Comparison of ENCODE assay signal across 11 cellular contexts in genomic region chr9:70579686-70580085, GRCh38.
A peak's percentile ranks its signal among the peaks of the same experiment; 100 is the strongest.
DNase-seq lines count a peak whose midpoint lies in the region; ATAC-seq and TF ChIP-seq lines count a peak whose summit lies in the region.
"Had no signal": no experiment of that assay in that cellular context is flagged by ENCODE, and none has a peak within 500 bp of the region (broad histone marks: within the 10 kb centered on the region; RNA-seq: fewer than 3 reads in every experiment).

No MANE protein-coding gene starts in this region.

- CTCF ChIA-PET in IMR-90 (lab: Yijun Ruan, JAX), result no interaction called here

- no peak for TF ChIP-seq CTCF in IMR-90 (conservative IDR thresholded peaks at IDR 0.05; ENCODE audit: low read depth, low read length)

- DNase-seq in IMR-90 (no peak), SK-MEL-5 (ENCODE audit: low read depth, low spot score) (peak; percentile 19), mesendoderm (peak; percentile 47), C1 segment of cervical spinal cord (lab: John Stamatoyannopoulos, UW) (no peak), H4 (ENCODE audit: low spot score) (no peak)
- DNase-seq in activated CD4-positive, CD25-positive, alpha-beta regulatory T cell treated with anti-CD3 and anti-CD28 coated beads, Interleukin-2, amount 50 U/mL, for 72 hours, result no peak
- DNase-seq: CD4-positive, CD25-positive, alpha-beta regulatory T cell; DMS53; GM23248; H7 had no signal

- 0 out of 2 replicates have a peak overlapping the region, but pooled peaks have one; percentile 32 for H3K14ac ChIP-seq in IMR-90 (replicated peaks; ENCODE audit: low read depth, low read length)

- H3K23ac ChIP-seq in IMR-90 (ENCODE audit: low read depth, low read length) (no peak overlapping the region), mesendoderm (ENCODE audit: low read length) (no peak overlapping the region)

- dilution Hi-C loops in IMR-90 (cut with HindIII; ENCODE audit: low sequenced_read_pairs, unreplicated experiment), result no loop called here

- H2BK120ac ChIP-seq in IMR-90 (ENCODE audit: low read depth, low read length) (no peak overlapping the region), mesendoderm (ENCODE audit: low read depth, low read length) (no peak overlapping the region)

- H2BK15ac ChIP-seq in IMR-90 (ENCODE audit: low read depth, low read length) (no peak overlapping the region), mesendoderm (replicated peaks; ENCODE audit: low read depth) (no peak overlapping the region)

- TF ChIP-seq POLR2A in IMR-90 (IDR thresholded peaks at IDR 0.05; ENCODE audit: low read depth, low read length), result no peak

- intact Hi-C loops in IMR-90 (cut with micrococcal nuclease), result no loop called here

- H3K79me2 ChIP-seq in mesendoderm (ENCODE audit: control insufficient read depth, insufficient read depth, low read length), result no peaks in the 10 kb centered on the region

- TF ChIP-seq RAD21 in IMR-90 (IDR thresholded peaks at IDR 0.05; ENCODE audit: low read length), result no peak

- 0 out of 4 replicates have a peak, but pooled peaks cover 0 to 3% of the 10 kb centered on the region in 2 experiments for H3K79me1 ChIP-seq in IMR-90 (ENCODE audit: low read depth in 1 of 2, low read length in 2 of 2)
- H3K79me1 ChIP-seq in mesendoderm (ENCODE audit: low read length), result no peaks in the 10 kb centered on the region

- H3K36me3 ChIP-seq in IMR-90 (ENCODE audit: control insufficient read depth, insufficient read depth, low read length), result no peaks in the 10 kb centered on the region
- no peaks in the 10 kb centered on the region for H3K36me3 ChIP-seq in mesendoderm (ENCODE audit: control insufficient read depth, insufficient read depth, low read length)

- no peak overlapping the region for H4K5ac ChIP-seq in IMR-90 (ENCODE audit: low read depth, low read length)
- no peak overlapping the region for H4K5ac ChIP-seq in mesendoderm (ENCODE audit: low read length)

- H2BK5ac ChIP-seq in IMR-90 (ENCODE audit: low read depth, low read length, poor library complexity, severe bottlenecking) (no peak overlapping the region), mesendoderm (ENCODE audit: low read length) (no peak overlapping the region)

- H3K4ac ChIP-seq in IMR-90 (ENCODE audit: low read depth, low read length) (peak overlapping the region; percentile 29; the same call in 1 of the 2 replicates), mesendoderm (ENCODE audit: low read depth, low read length) (no peak overlapping the region)

- 88% methylated on average over 5 of the region's 7 CpGs; no CpG with 5 or more reads in 1 of the 2 experiments for WGBS in IMR-90 (ENCODE audit: extremely low coverage in 2 of 2, insufficient read length in 1 of 2), 2 experiments
- whole genome bisulfite sequencing in mesendoderm (ENCODE audit: extremely low coverage, insufficient coverage, low lambda C conversion rate), result no CpG with 5 or more reads among the region's 7 CpGs

- POLR2A ChIA-PET in IMR-90 (lab: Charles Lee; ENCODE audit: unreplicated experiment), result no interaction called here

- H3K4me1 ChIP-seq in IMR-90 (ENCODE audit: control insufficient read depth, insufficient read depth, low read length) (peaks cover 17% of the 10 kb centered on the region), mesendoderm (ENCODE audit: control insufficient read depth, low read depth, low read length) (no peaks in the 10 kb centered on the region)

- H4K8ac ChIP-seq in IMR-90 (ENCODE audit: low read depth in 2 of 2, low read length in 2 of 2), result no peak overlapping the region
- H4K8ac ChIP-seq in mesendoderm (ENCODE audit: low read depth, low read length), result no peak overlapping the region

- no peaks in the 10 kb centered on the region for H3K27me3 ChIP-seq in IMR-90 (ENCODE audit: control insufficient read depth, insufficient read depth, low read length)
- no peaks in the 10 kb centered on the region for H3K27me3 ChIP-seq in mesendoderm (ENCODE audit: insufficient read depth, low read length, poor library complexity)

- in situ Hi-C loops in IMR-90 (cut with MboI; ENCODE audit: low sequenced_read_pairs), result no loop called here
- in situ Hi-C loops in SK-MEL-5 (cut with HindIII; ENCODE audit: low pct_unique_long_range_greater_than_20kb, low sequenced_read_pairs), result no loop called here

- H2AK9ac ChIP-seq in IMR-90 (replicated peaks; ENCODE audit: low read depth, low read length, poor library complexity), result no peak overlapping the region

- H2AK5ac ChIP-seq in IMR-90 (ENCODE audit: low read depth, low read length) (peak overlapping the region; percentile 75), mesendoderm (ENCODE audit: low read length) (no peak overlapping the region)

- H2AFZ ChIP-seq in IMR-90 (replicated peaks; ENCODE audit: low read length, poor library complexity), result no peak overlapping the region
- H2AFZ ChIP-seq: GM23248 had no signal

- H4K20me1 ChIP-seq in IMR-90 (ENCODE audit: insufficient read depth, low read length), result no peaks in the 10 kb centered on the region

- H3K9ac ChIP-seq in IMR-90 (ENCODE audit: low read depth, low read length), result no peak overlapping the region
- H3K9ac ChIP-seq in mesendoderm (ENCODE audit: low read length), result no peak overlapping the region
- H3K9ac ChIP-seq: GM23248 had no signal

- H4K91ac ChIP-seq in IMR-90 (ENCODE audit: insufficient read depth, low read depth, low read length), result peak overlapping the region; percentile 34; the same call in 1 of the 2 replicates

- H3K27ac ChIP-seq in IMR-90 (ENCODE audit: insufficient read depth, low read length), result no peak overlapping the region
- no peak overlapping the region for H3K27ac ChIP-seq in mesendoderm (ENCODE audit: low read depth, low read length)
- H3K27ac ChIP-seq: GM23248 had no signal

- H3K18ac ChIP-seq in IMR-90 (ENCODE audit: low read depth, low read length) (no peak overlapping the region), mesendoderm (ENCODE audit: low read length) (no peak overlapping the region)

- no TSS peak for BruUV-seq in IMR-90 (replicated peaks; lab: Mats Ljungman, UMichigan)

- H3K9me1 ChIP-seq in IMR-90 (ENCODE audit: insufficient read depth, low read length), result peaks cover 9% of the 10 kb centered on the region

- H3K56ac ChIP-seq in IMR-90 (ENCODE audit: extremely low read depth, insufficient read depth, low read length), result no peak overlapping the region
- peak overlapping the region; percentile 2 for H3K56ac ChIP-seq in mesendoderm (ENCODE audit: low read length)

- no peak for ATAC-seq in IMR-90 (ENCODE audit: low read depth)
- ATAC-seq: GM12878 had no signal

- H2BK20ac ChIP-seq in IMR-90 (ENCODE audit: low read depth, low read length), result peak overlapping the region; percentile 29; the same call in 1 of the 2 replicates

- H3K9me3 ChIP-seq in IMR-90 (ENCODE audit: control insufficient read depth, insufficient read depth, low read length), result no peaks in the 10 kb centered on the region

- H3K4me3 ChIP-seq in IMR-90 (ENCODE audit: insufficient read depth, low read depth, low read length) (no peak overlapping the region), mesendoderm (ENCODE audit: low read length) (no peak overlapping the region)
- H3K4me3 ChIP-seq: GM12878, GM23248 had no signal

- no peak overlapping the region for H3K4me2 ChIP-seq in IMR-90 (ENCODE audit: low read depth, low read length)
- no peak overlapping the region for H3K4me2 ChIP-seq in mesendoderm (ENCODE audit: low read length)

TF ChIP-seq in IMR-90, 13 proteins besides CTCF, POLR2A, EP300 and RAD21:
- TF ChIP-seq MAZ (IDR thresholded peaks at IDR 0.05; ENCODE audit: borderline replicate concordance, low read depth, low read length), result no peak
- no peak for TF ChIP-seq CHD1 (IDR thresholded peaks at IDR 0.05; ENCODE audit: low read depth, low read length)
- TF ChIP-seq FOS (IDR thresholded peaks at IDR 0.05; ENCODE audit: low read depth, low read length), result no peak
- no peak for TF ChIP-seq SMC3 (IDR thresholded peaks at IDR 0.05; ENCODE audit: low read depth, low read length)
- TF ChIP-seq, protein P1, sequence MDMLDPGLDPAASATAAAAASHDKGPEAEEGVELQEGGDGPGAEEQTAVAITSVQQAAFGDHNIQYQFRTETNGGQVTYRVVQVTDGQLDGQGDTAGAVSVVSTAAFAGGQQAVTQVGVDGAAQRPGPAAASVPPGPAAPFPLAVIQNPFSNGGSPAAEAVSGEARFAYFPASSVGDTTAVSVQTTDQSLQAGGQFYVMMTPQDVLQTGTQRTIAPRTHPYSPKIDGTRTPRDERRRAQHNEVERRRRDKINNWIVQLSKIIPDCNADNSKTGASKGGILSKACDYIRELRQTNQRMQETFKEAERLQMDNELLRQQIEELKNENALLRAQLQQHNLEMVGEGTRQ (IDR thresholded peaks at IDR 0.05; ENCODE audit: low read depth, low read length), result no peak
- TF ChIP-seq, protein P2, sequence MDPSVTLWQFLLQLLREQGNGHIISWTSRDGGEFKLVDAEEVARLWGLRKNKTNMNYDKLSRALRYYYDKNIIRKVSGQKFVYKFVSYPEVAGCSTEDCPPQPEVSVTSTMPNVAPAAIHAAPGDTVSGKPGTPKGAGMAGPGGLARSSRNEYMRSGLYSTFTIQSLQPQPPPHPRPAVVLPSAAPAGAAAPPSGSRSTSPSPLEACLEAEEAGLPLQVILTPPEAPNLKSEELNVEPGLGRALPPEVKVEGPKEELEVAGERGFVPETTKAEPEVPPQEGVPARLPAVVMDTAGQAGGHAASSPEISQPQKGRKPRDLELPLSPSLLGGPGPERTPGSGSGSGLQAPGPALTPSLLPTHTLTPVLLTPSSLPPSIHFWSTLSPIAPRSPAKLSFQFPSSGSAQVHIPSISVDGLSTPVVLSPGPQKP (IDR thresholded peaks at IDR 0.05; ENCODE audit: borderline replicate concordance, low read depth, low read length), result no peak
- no peak for TF ChIP-seq CEBPB (IDR thresholded peaks at IDR 0.05; ENCODE audit: low read depth, low read length)

Comparison
In these comparisons a context has a peak if more than half of its experiments do, and no peak if none do; other contexts are left out.
1. DNase-seq: peak in SK-MEL-5 (single experiment) and mesendoderm (single experiment); none in IMR-90 (single experiment), C1 segment of cervical spinal cord (0 of 14), activated CD4-positive, CD25-positive, alpha-beta regulatory T cell treated with anti-CD3 and anti-CD28 coated beads, Interleukin-2, amount 50 U/mL, for 72 hours (single experiment) and H4 (single experiment).